In the genomic region with DNA sequence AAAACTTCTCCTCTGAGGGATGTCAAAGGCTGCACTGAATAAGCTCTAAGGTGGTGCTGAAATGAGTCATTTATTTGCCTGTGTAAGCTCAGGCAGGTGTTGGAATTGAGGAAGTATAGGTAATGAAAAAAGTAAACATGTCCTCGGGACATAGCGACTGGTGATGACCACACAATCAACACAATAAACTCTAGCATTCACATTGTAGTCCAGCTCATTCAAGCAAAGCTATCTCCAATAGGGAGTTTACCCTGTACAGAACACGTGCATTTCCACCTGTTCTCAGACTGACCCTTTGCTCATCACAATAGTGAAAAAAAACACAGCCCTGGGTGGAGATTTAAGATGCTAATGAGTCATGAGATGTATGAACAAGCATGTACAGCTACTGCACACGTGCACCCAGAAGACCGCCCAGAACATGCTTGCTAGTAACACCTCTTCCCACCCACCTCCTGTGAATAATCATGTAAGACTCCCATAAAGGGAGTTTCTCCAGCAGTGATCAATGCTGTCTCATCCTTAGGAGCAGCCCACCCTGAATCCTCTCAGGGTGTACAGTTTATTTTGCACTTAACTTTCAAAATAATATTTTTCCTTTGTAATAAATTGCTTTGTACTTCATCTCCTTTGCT, we compare ENCODE assay signal across 1 cellular context.
TF ChIP-seq lines count a peak whose summit lies in the region.

No MANE protein-coding gene starts in this region.

TF ChIP-seq in HepG2, 621 proteins besides CTCF, POLR2A, EP300 and RAD21 (continued from another document and continues in another):
- TF ChIP-seq ZNF264 (CRISPR knock-in tag; IDR thresholded peaks at IDR 0.05) (0 out of 2 replicates have a peak, but pooled peaks have one; percentile 26), MYPOP (CRISPR knock-in tag; IDR thresholded peaks at IDR 0.05) (0 out of 2 replicates have a peak, but pooled peaks have one; percentile 4), FOXA3 (CRISPR knock-in tag; IDR thresholded peaks at IDR 0.05) (peak; percentile 93), RERE (CRISPR knock-in tag; IDR thresholded peaks at IDR 0.05; ENCODE audit: low read depth) (peak; percentile 78; the same call in 1 of the 2 replicates), MXI1 (IDR thresholded peaks at IDR 0.05; ENCODE audit: borderline replicate concordance, low read depth, low read length) (peak; percentile 42; the same call in 1 of the 3 replicates), ZNF441 (CRISPR knock-in tag; IDR thresholded peaks at IDR 0.05; ENCODE audit: borderline replicate concordance) (no peak), ZNF691 (CRISPR knock-in tag; IDR thresholded peaks at IDR 0.05; ENCODE audit: borderline replicate concordance, low read depth) (0 out of 2 replicates have a peak, but pooled peaks have one; percentile 30), ZNF556 (CRISPR knock-in tag; IDR thresholded peaks at IDR 0.05; ENCODE audit: borderline replicate concordance) (0 out of 2 replicates have a peak, but pooled peaks have one; percentile 26), MIXL1 (CRISPR knock-in tag; IDR thresholded peaks at IDR 0.05) (peak; percentile 88), TBX3 (IDR thresholded peaks at IDR 0.05; ENCODE audit: borderline replicate concordance) (peak; percentile 98), FIP1L1 (IDR thresholded peaks at IDR 0.05; ENCODE audit: borderline replicate concordance, insufficient read depth, low read depth, low read length) (no peak), PITX1 (CRISPR knock-in tag; IDR thresholded peaks at IDR 0.05) (peak; percentile 58), SNAPC2 (CRISPR knock-in tag; IDR thresholded peaks at IDR 0.05) (0 out of 2 replicates have a peak, but pooled peaks have one; percentile 35), NFKBIZ (CRISPR knock-in tag; IDR thresholded peaks at IDR 0.05) (peak; percentile 49; the same call in 1 of the 2 replicates), FOXP4 (CRISPR knock-in tag; IDR thresholded peaks at IDR 0.05) (peak; percentile 65), ZNF761 (CRISPR knock-in tag; conservative IDR thresholded peaks at IDR 0.05) (0 out of 2 replicates have a peak, but pooled peaks have one; percentile 28)
- TF ChIP-seq, protein P1, sequence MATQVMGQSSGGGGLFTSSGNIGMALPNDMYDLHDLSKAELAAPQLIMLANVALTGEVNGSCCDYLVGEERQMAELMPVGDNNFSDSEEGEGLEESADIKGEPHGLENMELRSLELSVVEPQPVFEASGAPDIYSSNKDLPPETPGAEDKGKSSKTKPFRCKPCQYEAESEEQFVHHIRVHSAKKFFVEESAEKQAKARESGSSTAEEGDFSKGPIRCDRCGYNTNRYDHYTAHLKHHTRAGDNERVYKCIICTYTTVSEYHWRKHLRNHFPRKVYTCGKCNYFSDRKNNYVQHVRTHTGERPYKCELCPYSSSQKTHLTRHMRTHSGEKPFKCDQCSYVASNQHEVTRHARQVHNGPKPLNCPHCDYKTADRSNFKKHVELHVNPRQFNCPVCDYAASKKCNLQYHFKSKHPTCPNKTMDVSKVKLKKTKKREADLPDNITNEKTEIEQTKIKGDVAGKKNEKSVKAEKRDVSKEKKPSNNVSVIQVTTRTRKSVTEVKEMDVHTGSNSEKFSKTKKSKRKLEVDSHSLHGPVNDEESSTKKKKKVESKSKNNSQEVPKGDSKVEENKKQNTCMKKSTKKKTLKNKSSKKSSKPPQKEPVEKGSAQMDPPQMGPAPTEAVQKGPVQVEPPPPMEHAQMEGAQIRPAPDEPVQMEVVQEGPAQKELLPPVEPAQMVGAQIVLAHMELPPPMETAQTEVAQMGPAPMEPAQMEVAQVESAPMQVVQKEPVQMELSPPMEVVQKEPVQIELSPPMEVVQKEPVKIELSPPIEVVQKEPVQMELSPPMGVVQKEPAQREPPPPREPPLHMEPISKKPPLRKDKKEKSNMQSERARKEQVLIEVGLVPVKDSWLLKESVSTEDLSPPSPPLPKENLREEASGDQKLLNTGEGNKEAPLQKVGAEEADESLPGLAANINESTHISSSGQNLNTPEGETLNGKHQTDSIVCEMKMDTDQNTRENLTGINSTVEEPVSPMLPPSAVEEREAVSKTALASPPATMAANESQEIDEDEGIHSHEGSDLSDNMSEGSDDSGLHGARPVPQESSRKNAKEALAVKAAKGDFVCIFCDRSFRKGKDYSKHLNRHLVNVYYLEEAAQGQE (IDR thresholded peaks at IDR 0.05; ENCODE audit: borderline replicate concordance in 1 of 2, low read depth in 1 of 2, low read length in 2 of 2): no peak
- TF ChIP-seq, protein P2, sequence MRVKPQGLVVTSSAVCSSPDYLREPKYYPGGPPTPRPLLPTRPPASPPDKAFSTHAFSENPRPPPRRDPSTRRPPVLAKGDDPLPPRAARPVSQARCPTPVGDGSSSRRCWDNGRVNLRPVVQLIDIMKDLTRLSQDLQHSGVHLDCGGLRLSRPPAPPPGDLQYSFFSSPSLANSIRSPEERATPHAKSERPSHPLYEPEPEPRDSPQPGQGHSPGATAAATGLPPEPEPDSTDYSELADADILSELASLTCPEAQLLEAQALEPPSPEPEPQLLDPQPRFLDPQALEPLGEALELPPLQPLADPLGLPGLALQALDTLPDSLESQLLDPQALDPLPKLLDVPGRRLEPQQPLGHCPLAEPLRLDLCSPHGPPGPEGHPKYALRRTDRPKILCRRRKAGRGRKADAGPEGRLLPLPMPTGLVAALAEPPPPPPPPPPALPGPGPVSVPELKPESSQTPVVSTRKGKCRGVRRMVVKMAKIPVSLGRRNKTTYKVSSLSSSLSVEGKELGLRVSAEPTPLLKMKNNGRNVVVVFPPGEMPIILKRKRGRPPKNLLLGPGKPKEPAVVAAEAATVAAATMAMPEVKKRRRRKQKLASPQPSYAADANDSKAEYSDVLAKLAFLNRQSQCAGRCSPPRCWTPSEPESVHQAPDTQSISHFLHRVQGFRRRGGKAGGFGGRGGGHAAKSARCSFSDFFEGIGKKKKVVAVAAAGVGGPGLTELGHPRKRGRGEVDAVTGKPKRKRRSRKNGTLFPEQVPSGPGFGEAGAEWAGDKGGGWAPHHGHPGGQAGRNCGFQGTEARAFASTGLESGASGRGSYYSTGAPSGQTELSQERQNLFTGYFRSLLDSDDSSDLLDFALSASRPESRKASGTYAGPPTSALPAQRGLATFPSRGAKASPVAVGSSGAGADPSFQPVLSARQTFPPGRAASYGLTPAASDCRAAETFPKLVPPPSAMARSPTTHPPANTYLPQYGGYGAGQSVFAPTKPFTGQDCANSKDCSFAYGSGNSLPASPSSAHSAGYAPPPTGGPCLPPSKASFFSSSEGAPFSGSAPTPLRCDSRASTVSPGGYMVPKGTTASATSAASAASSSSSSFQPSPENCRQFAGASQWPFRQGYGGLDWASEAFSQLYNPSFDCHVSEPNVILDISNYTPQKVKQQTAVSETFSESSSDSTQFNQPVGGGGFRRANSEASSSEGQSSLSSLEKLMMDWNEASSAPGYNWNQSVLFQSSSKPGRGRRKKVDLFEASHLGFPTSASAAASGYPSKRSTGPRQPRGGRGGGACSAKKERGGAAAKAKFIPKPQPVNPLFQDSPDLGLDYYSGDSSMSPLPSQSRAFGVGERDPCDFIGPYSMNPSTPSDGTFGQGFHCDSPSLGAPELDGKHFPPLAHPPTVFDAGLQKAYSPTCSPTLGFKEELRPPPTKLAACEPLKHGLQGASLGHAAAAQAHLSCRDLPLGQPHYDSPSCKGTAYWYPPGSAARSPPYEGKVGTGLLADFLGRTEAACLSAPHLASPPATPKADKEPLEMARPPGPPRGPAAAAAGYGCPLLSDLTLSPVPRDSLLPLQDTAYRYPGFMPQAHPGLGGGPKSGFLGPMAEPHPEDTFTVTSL (CRISPR knock-in tag; IDR thresholded peaks at IDR 0.05; ENCODE audit: borderline replicate concordance): 0 out of 2 replicates have a peak, but pooled peaks have one; percentile 25
- TF ChIP-seq, protein P3, sequence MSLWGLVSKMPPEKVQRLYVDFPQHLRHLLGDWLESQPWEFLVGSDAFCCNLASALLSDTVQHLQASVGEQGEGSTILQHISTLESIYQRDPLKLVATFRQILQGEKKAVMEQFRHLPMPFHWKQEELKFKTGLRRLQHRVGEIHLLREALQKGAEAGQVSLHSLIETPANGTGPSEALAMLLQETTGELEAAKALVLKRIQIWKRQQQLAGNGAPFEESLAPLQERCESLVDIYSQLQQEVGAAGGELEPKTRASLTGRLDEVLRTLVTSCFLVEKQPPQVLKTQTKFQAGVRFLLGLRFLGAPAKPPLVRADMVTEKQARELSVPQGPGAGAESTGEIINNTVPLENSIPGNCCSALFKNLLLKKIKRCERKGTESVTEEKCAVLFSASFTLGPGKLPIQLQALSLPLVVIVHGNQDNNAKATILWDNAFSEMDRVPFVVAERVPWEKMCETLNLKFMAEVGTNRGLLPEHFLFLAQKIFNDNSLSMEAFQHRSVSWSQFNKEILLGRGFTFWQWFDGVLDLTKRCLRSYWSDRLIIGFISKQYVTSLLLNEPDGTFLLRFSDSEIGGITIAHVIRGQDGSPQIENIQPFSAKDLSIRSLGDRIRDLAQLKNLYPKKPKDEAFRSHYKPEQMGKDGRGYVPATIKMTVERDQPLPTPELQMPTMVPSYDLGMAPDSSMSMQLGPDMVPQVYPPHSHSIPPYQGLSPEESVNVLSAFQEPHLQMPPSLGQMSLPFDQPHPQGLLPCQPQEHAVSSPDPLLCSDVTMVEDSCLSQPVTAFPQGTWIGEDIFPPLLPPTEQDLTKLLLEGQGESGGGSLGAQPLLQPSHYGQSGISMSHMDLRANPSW (CRISPR knock-in tag; IDR thresholded peaks at IDR 0.05; ENCODE audit: borderline replicate concordance): peak; percentile 23; the same call in 1 of the 2 replicates
- TF ChIP-seq, protein P4, sequence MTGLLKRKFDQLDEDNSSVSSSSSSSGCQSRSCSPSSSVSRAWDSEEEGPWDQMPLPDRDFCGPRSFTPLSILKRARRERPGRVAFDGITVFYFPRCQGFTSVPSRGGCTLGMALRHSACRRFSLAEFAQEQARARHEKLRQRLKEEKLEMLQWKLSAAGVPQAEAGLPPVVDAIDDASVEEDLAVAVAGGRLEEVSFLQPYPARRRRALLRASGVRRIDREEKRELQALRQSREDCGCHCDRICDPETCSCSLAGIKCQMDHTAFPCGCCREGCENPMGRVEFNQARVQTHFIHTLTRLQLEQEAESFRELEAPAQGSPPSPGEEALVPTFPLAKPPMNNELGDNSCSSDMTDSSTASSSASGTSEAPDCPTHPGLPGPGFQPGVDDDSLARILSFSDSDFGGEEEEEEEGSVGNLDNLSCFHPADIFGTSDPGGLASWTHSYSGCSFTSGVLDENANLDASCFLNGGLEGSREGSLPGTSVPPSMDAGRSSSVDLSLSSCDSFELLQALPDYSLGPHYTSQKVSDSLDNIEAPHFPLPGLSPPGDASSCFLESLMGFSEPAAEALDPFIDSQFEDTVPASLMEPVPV (CRISPR knock-in tag; IDR thresholded peaks at IDR 0.05): 0 out of 2 replicates have a peak, but pooled peaks have one; percentile 7
